Comparison of ENCODE assay signal across 36 cellular contexts in the genomic region with DNA sequence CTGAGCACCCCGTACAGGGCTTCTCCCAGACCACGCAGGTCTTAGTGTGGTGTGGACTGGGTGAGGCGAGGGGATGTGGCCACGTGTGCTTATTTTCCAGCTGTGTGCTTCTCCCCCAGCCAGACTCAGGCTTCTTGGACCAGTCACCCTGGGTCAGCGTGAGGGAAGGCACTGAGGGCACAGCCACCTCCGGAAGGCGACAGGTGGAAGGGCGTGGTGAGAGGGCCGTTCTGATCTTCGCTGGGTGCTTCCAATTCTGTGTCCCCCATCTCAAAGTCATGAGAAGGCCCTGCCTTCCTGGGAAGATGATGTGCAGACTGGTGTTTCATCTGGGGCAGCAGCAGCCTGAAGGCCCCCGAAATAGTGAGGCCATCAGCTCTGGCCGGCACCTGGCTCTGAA.
"Had no signal": no experiment of that assay in that cellular context is flagged by ENCODE, and none has a peak within 500 bp of the region (broad histone marks: within the 10 kb centered on the region; RNA-seq: fewer than 3 reads in every experiment).

No MANE protein-coding gene starts in this region.

- H3K27me3 ChIP-seq: adrenal gland, body of pancreas, brain microvascular endothelial cell, breast epithelium had no signal

- H3K27me3 Mint-ChIP-seq: activated naive CD8-positive, alpha-beta T cell treated with anti-CD3 and anti-CD28 coated beads for 36 hours; activated T-helper 17 cell treated with anti-CD3 and anti-CD28 coated beads, Interleukin-2, amount 50 U/mL, for 72 hours had no signal

- H3K9me3 ChIP-seq: adrenal gland, body of pancreas, breast epithelium had no signal

- H3K4me3 Mint-ChIP-seq: activated B cell treated with CpG ODN at 0.5 μM for 24 hours; activated CD4-positive, alpha-beta memory T cell treated with anti-CD3 and anti-CD28 coated beads for 36 hours; activated CD4-positive, alpha-beta T cell treated with anti-CD3 and anti-CD28 coated beads, Interleukin-2, amount 10 ng/mL, durations not matched to agents 24 days and 14 days; activated CD8-positive, alpha-beta T cell treated with anti-CD3 and anti-CD28 coated beads for 36 hours; activated naive CD4-positive, alpha-beta T cell treated with anti-CD3 and anti-CD28 coated beads for 36 hours; activated naive CD8-positive, alpha-beta T cell treated with anti-CD3 and anti-CD28 coated beads for 36 hours; activated T-cell treated with anti-CD3 and anti-CD28 coated beads, Interleukin-2, amount 50 U/mL, for 4 hours; activated T-cell treated with anti-CD3 and anti-CD28 coated beads, Interleukin-2, amount 50 U/mL, for 72 hours; activated T-helper 1 cell treated with anti-CD3 and anti-CD28 coated beads, Interleukin-12 subunit alpha, Interleukin-12 subunit beta, Interleukin-2, Interleukin-4 antibody, amounts not matched to agents 30 ng/mL and 10 ng/mL and 1 ng/mL, durations not matched to agents 14 hours and 24 hours and 36 hours; activated T-helper 17 cell treated with anti-CD3 and anti-CD28 coated beads, Interleukin-2, amount 50 U/mL, for 72 hours; central memory CD8-positive, alpha-beta T cell; T-helper 1 cell treated with Interleukin-12 subunit alpha and Interleukin-12 subunit beta and Interleukin-4 antibody, amounts not matched to agents 30 μg/mL and 1 μg/mL, for 36 hours; T-helper 2 cell treated with Interferon-gamma antibody and Interleukin-4, amounts not matched to agents 5 μg/mL and 100 μg/mL, for 36 hours had no signal

- H3K27ac ChIP-seq: adrenal gland, body of pancreas, brain microvascular endothelial cell, breast epithelium, VCaP had no signal

- DNase-seq: activated B cell treated with CpG ODN at 0.5 μM for 24 hours; activated CD4-positive, alpha-beta memory T cell treated with anti-CD3 and anti-CD28 coated beads for 36 hours; activated CD4-positive, alpha-beta T cell treated with anti-CD3 and anti-CD28 coated beads for 4 hours; activated CD4-positive, alpha-beta T cell treated with anti-CD3 and anti-CD28 coated beads, Interleukin-2, amount 10 ng/mL, durations not matched to agents 24 days and 14 days; activated CD4-positive, alpha-beta T cell treated with anti-CD3 and anti-CD28 coated beads, Interleukin-2, amount 50 U/mL, for 1 hour; activated CD4-positive, alpha-beta T cell treated with anti-CD3 and anti-CD28 coated beads, Interleukin-2, amount 50 U/mL, for 4 hours; activated CD4-positive, CD25-positive, alpha-beta regulatory T cell treated with anti-CD3 and anti-CD28 coated beads, Interleukin-2, amount 50 U/mL, for 72 hours; activated CD8-positive, alpha-beta memory T cell treated with anti-CD3 and anti-CD28 coated beads, Interleukin-2, amount 50 U/mL, for 4 hours; activated CD8-positive, alpha-beta T cell treated with anti-CD3 and anti-CD28 coated beads for 36 hours; activated effector memory CD4-positive, alpha-beta T cell treated with anti-CD3 and anti-CD28 coated beads, Interleukin-2, amount 50 U/mL, for 16 hours; activated gamma-delta T cell treated with Interleukin-2 at 50 U/mL for 16 hours; activated naive CD4-positive, alpha-beta T cell; activated naive CD4-positive, alpha-beta T cell treated with anti-CD3 and anti-CD28 coated beads for 36 hours; activated naive CD4-positive, alpha-beta T cell treated with anti-CD3 and anti-CD28 coated beads, Interleukin-2, amount 50 U/mL, for 16 hours; activated naive CD8-positive, alpha-beta T cell treated with anti-CD3 and anti-CD28 coated beads for 36 hours; activated T-cell treated with anti-CD3 and anti-CD28 coated beads for 4 hours; activated T-cell treated with anti-CD3 and anti-CD28 coated beads, Interleukin-2, amount 50 U/mL, for 1 hour; activated T-cell treated with anti-CD3 and anti-CD28 coated beads, Interleukin-2, amount 50 U/mL, for 4 hours; activated T-cell treated with anti-CD3 and anti-CD28 coated beads, Interleukin-2, amount 50 U/mL, for 72 hours; adrenal gland; amniotic stem cell; aorta; body of pancreas; brain microvascular endothelial cell; caudate nucleus; T-helper 1 cell; T-helper 2 cell; T-helper 9 cell had no signal

- ATAC-seq: activated CD8-positive, alpha-beta T cell treated with anti-CD3 and anti-CD28 coated beads for 36 hours; activated naive CD4-positive, alpha-beta T cell treated with anti-CD3 and anti-CD28 coated beads, Interleukin-2, amount 50 U/mL, for 72 hours; activated T-cell treated with anti-CD3 and anti-CD28 coated beads, Interleukin-2, amount 50 U/mL, for 72 hours; activated T-helper 17 cell treated with anti-CD3 and anti-CD28 coated beads, Interleukin-2, amount 50 U/mL, for 72 hours; body of pancreas had no signal

- H3K27ac Mint-ChIP-seq: activated B cell treated with CpG ODN at 0.5 μM for 24 hours; activated CD4-positive, alpha-beta memory T cell treated with anti-CD3 and anti-CD28 coated beads for 36 hours; activated CD4-positive, alpha-beta T cell treated with anti-CD3 and anti-CD28 coated beads, Interleukin-2, amount 10 ng/mL, durations not matched to agents 24 days and 14 days; activated CD8-positive, alpha-beta T cell treated with anti-CD3 and anti-CD28 coated beads for 36 hours; activated naive CD4-positive, alpha-beta T cell treated with anti-CD3 and anti-CD28 coated beads for 36 hours; activated naive CD4-positive, alpha-beta T cell treated with anti-CD3 and anti-CD28 coated beads, Interleukin-2, amount 50 U/mL, for 72 hours; activated naive CD8-positive, alpha-beta T cell treated with anti-CD3 and anti-CD28 coated beads for 36 hours; activated T-cell treated with anti-CD3 and anti-CD28 coated beads, Interleukin-2, amount 50 U/mL, for 72 hours; activated T-helper 1 cell treated with anti-CD3 and anti-CD28 coated beads, Interleukin-12 subunit alpha, Interleukin-12 subunit beta, Interleukin-2, Interleukin-4 antibody, amounts not matched to agents 30 ng/mL and 10 ng/mL and 1 ng/mL, durations not matched to agents 14 hours and 24 hours and 36 hours; activated T-helper 17 cell treated with anti-CD3 and anti-CD28 coated beads, Interleukin-2, amount 50 U/mL, for 72 hours; T-helper 1 cell treated with Interleukin-12 subunit alpha and Interleukin-12 subunit beta and Interleukin-4 antibody, amounts not matched to agents 30 μg/mL and 1 μg/mL, for 36 hours; T-helper 2 cell treated with Interferon-gamma antibody and Interleukin-4, amounts not matched to agents 5 μg/mL and 100 μg/mL, for 36 hours had no signal

- H3K4me1 ChIP-seq: adrenal gland, breast epithelium had no signal

- H3K36me3 Mint-ChIP-seq: activated CD4-positive, alpha-beta memory T cell treated with anti-CD3 and anti-CD28 coated beads for 36 hours; activated naive CD4-positive, alpha-beta T cell treated with anti-CD3 and anti-CD28 coated beads, Interleukin-2, amount 50 U/mL, for 72 hours; activated naive CD8-positive, alpha-beta T cell treated with anti-CD3 and anti-CD28 coated beads for 36 hours had no signal

- H3K9me3 Mint-ChIP-seq: activated B cell treated with CpG ODN at 0.5 μM for 24 hours; activated CD4-positive, alpha-beta memory T cell treated with anti-CD3 and anti-CD28 coated beads for 36 hours; activated CD4-positive, alpha-beta T cell treated with anti-CD3 and anti-CD28 coated beads, Interleukin-2, amount 10 ng/mL, durations not matched to agents 24 days and 14 days; activated CD8-positive, alpha-beta T cell treated with anti-CD3 and anti-CD28 coated beads for 36 hours; activated naive CD4-positive, alpha-beta T cell treated with anti-CD3 and anti-CD28 coated beads for 36 hours; activated naive CD4-positive, alpha-beta T cell treated with anti-CD3 and anti-CD28 coated beads, Interleukin-2, amount 50 U/mL, for 72 hours; activated naive CD8-positive, alpha-beta T cell treated with anti-CD3 and anti-CD28 coated beads for 36 hours; activated T-cell treated with anti-CD3 and anti-CD28 coated beads, Interleukin-2, amount 50 U/mL, for 4 hours; activated T-cell treated with anti-CD3 and anti-CD28 coated beads, Interleukin-2, amount 50 U/mL, for 72 hours; activated T-helper 1 cell treated with anti-CD3 and anti-CD28 coated beads, Interleukin-12 subunit alpha, Interleukin-12 subunit beta, Interleukin-2, Interleukin-4 antibody, amounts not matched to agents 30 ng/mL and 10 ng/mL and 1 ng/mL, durations not matched to agents 14 hours and 24 hours and 36 hours; activated T-helper 17 cell treated with anti-CD3 and anti-CD28 coated beads, Interleukin-2, amount 50 U/mL, for 72 hours; central memory CD8-positive, alpha-beta T cell; T-helper 1 cell treated with Interleukin-12 subunit alpha and Interleukin-12 subunit beta and Interleukin-4 antibody, amounts not matched to agents 30 μg/mL and 1 μg/mL, for 36 hours; T-helper 2 cell treated with Interferon-gamma antibody and Interleukin-4, amounts not matched to agents 5 μg/mL and 100 μg/mL, for 36 hours had no signal

- H3K4me1 Mint-ChIP-seq: activated B cell treated with CpG ODN at 0.5 μM for 24 hours; activated CD4-positive, alpha-beta T cell treated with anti-CD3 and anti-CD28 coated beads, Interleukin-2, amount 10 ng/mL, durations not matched to agents 24 days and 14 days; activated naive CD8-positive, alpha-beta T cell treated with anti-CD3 and anti-CD28 coated beads for 36 hours; activated T-helper 17 cell treated with anti-CD3 and anti-CD28 coated beads, Interleukin-2, amount 50 U/mL, for 72 hours; central memory CD8-positive, alpha-beta T cell had no signal

- H3K36me3 ChIP-seq: adrenal gland, brain microvascular endothelial cell, breast epithelium had no signal

- H3K4me3 ChIP-seq: adrenal gland, body of pancreas, breast epithelium had no signal
